17 cellular contexts compared by ENCODE assay signal in the genomic region with DNA sequence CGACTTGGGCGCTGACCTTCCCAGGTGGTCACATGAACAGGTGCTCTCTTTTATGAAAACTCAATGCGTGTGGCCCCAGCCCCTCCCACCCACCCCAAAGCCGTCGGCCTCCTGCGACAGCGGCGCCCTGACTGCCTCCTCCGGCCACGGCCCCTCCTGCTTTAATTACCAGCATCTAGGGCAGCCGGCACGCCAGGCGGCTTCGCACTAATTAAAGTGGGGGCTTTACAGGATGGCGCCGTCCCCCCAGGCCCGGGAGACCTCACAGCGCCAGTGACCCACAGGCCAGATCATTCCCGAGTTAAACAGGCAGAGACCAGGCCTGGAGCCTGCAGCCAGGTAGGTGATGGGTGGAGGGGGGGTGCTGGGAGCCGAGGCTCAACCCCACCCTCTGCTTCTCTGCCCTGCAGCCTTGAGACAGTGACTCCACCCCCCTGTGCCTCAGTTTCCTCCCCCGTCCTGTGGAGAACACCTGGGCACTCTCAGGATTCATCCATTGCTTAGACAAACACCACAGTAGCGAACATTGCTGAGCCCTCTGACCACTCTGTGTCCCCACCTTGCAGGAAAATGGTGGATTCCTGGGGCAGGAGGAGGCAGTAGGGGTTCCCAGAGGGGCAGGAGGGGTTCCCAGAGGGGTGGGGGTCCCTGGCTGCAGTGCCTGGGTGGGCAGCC.
DNase-seq lines count a peak whose midpoint lies in the region; ATAC-seq and TF ChIP-seq lines count a peak whose summit lies in the region.
"Had no signal": no experiment of that assay in that cellular context is flagged by ENCODE, and none has a peak within 500 bp of the region (broad histone marks: within the 10 kb centered on the region; RNA-seq: fewer than 3 reads in every experiment).

No MANE protein-coding gene starts in this region.

- H3K36me3 ChIP-seq in mesenchymal stem cell (ENCODE audit: control insufficient read depth in 1 of 2, insufficient read depth in 2 of 2, low read depth in 1 of 2, low read length in 2 of 2) = no peaks in the 10 kb centered on the region

- no peak for ATAC-seq in HG03045 (IDR thresholded peaks at IDR 0.05; ENCODE audit: unreplicated experiment)

- H3K14ac ChIP-seq in mesenchymal stem cell (ENCODE audit: low read length in 2 of 2) = no peak overlapping the region

- no peak overlapping the region for H2AFZ ChIP-seq in mesenchymal stem cell (ENCODE audit: low read depth, low read length)
- H2AFZ ChIP-seq: PC-9 had no signal

- H3K27me3 Mint-ChIP-seq in CD14-positive monocyte (ENCODE audit: low read depth in 3 of 3) (peaks cover 1 to 7% (median 6%) of the 10 kb centered on the region in 3 donors), chondrocyte (ENCODE audit: low read depth) (peaks cover 4% of the 10 kb centered on the region)

- H3K18ac ChIP-seq in mesenchymal stem cell (ENCODE audit: low read depth in 1 of 2, low read length in 2 of 2) = no peak overlapping the region

- H3K27ac ChIP-seq in mesenchymal stem cell (ENCODE audit: low read length, poor library complexity, severe bottlenecking) = no peak overlapping the region
- H3K27ac ChIP-seq: PC-9 had no signal

- H3K23ac ChIP-seq in mesenchymal stem cell (ENCODE audit: low read length in 2 of 2) = no peak overlapping the region

- DNase-seq in CD14-positive monocyte (ENCODE audit: low spot score) = peak; percentile 27
- peak; percentile 23 for DNase-seq in ELF-1 (ENCODE audit: low read depth, low spot score)
- DNase-seq in chondrocyte (ENCODE audit: low spot score) = peak; percentile 54
- DNase-seq in posterior vena cava (ENCODE audit: low spot score) = peak; percentile 66
- no peak for DNase-seq in putamen (ENCODE audit: low spot score)
- DNase-seq in mesenchymal stem cell = no peak
- DNase-seq: Calu3, GDM1, HCEC 1CT, NCI-H1048, NCI-H1436 treated with DMSO at 0.1 percent for 48 hours, NCI-H2029 treated with DMSO at 0.1 percent for 48 hours, PC-9 had no signal

- H3K9me3 Mint-ChIP-seq in CD14-positive monocyte (peaks cover 0 to 9% (median 2%) of the 10 kb centered on the region in 7 donors), chondrocyte (ENCODE audit: low read depth) (no peaks in the 10 kb centered on the region)
- H3K9me3 Mint-ChIP-seq: CD4-positive, alpha-beta memory T cell had no signal

- H3K4me3 Mint-ChIP-seq in CD14-positive monocyte = no peak overlapping the region
- no peak overlapping the region for H3K4me3 Mint-ChIP-seq in chondrocyte (ENCODE audit: unreplicated experiment)
- H3K4me3 Mint-ChIP-seq: B cell; CD4-positive, alpha-beta memory T cell had no signal

- H3K27ac Mint-ChIP-seq in CD14-positive monocyte (no peak overlapping the region), chondrocyte (ENCODE audit: unreplicated experiment) (no peak overlapping the region)
- H3K27ac Mint-ChIP-seq: B cell; CD4-positive, alpha-beta memory T cell had no signal

- 88% methylated on average over 18 of the region's 22 CpGs for WGBS in mesenchymal stem cell

- no peaks in the 10 kb centered on the region for H3K79me1 ChIP-seq in mesenchymal stem cell (replicated peaks; ENCODE audit: low read length, poor library complexity, severe bottlenecking)

- no peak overlapping the region for H2BK12ac ChIP-seq in mesenchymal stem cell (ENCODE audit: low read length in 2 of 2)

- H3K27me3 ChIP-seq in mesenchymal stem cell (ENCODE audit: control insufficient read depth in 1 of 2, insufficient read depth in 1 of 2, low read length in 2 of 2) = peaks cover 19 to 43% of the 10 kb centered on the region in 2 experiments

- TF ChIP-seq CTCF in CD14-positive monocyte (IDR thresholded peaks at IDR 0.05) (no peak), chondrocyte (IDR thresholded peaks at IDR 0.05) (no peak)

- no peak overlapping the region for H3K9ac ChIP-seq in mesenchymal stem cell (ENCODE audit: low read length)

- peaks cover 14% of the 10 kb centered on the region for H3K4me1 ChIP-seq in mesenchymal stem cell (ENCODE audit: control insufficient read depth, insufficient read depth, low read depth, low read length)

- H3K4me1 Mint-ChIP-seq in CD14-positive monocyte (no peaks in the 10 kb centered on the region), chondrocyte (ENCODE audit: low read depth) (no peaks in the 10 kb centered on the region)
- H3K4me1 Mint-ChIP-seq: B cell; CD4-positive, alpha-beta memory T cell had no signal

- H3K36me3 Mint-ChIP-seq in CD14-positive monocyte = no peaks in the 10 kb centered on the region
- no peaks in the 10 kb centered on the region for H3K36me3 Mint-ChIP-seq in chondrocyte (ENCODE audit: low read depth)
- H3K36me3 Mint-ChIP-seq: CD4-positive, alpha-beta memory T cell had no signal

- intact Hi-C loops in CD14-positive monocyte (cut with micrococcal nuclease) = no loop called here
- intact Hi-C loops in posterior vena cava (cut with DNase I) = no loop called here

- no peak overlapping the region for H2BK120ac ChIP-seq in mesenchymal stem cell (ENCODE audit: low read depth, low read length)

- H3K4me2 ChIP-seq in mesenchymal stem cell (ENCODE audit: low read length, poor library complexity, severe bottlenecking) = no peak overlapping the region
- H3K4me2 ChIP-seq: PC-9 had no signal

- no peak overlapping the region for H2AK5ac ChIP-seq in mesenchymal stem cell (ENCODE audit: low read length, severe bottlenecking)

- no peak overlapping the region for H2BK15ac ChIP-seq in mesenchymal stem cell (ENCODE audit: low read depth, poor library complexity, severe bottlenecking)

- no peak overlapping the region for H4K8ac ChIP-seq in mesenchymal stem cell (ENCODE audit: low read length)

- H3K9me3 ChIP-seq in mesenchymal stem cell (ENCODE audit: control insufficient read depth, low read length) = no peaks in the 10 kb centered on the region

- H4K91ac ChIP-seq in mesenchymal stem cell (ENCODE audit: low read length) = no peak overlapping the region

- H2BK5ac ChIP-seq in mesenchymal stem cell (ENCODE audit: low read depth, low read length, poor library complexity, severe bottlenecking) = no peak overlapping the region

- H3K4ac ChIP-seq in mesenchymal stem cell (ENCODE audit: low read depth in 1 of 2, low read length in 2 of 2) = no peak overlapping the region

- no peak overlapping the region for H3K4me3 ChIP-seq in mesenchymal stem cell (ENCODE audit: insufficient read depth in 1 of 2, low read depth in 1 of 2, low read length in 2 of 2)
- H3K4me3 ChIP-seq: GM12878, PC-9 had no signal

Comparison
In these comparisons a context has a peak if more than half of its experiments do, and no peak if none do; other contexts are left out.
1. DNase-seq: peak in CD14-positive monocyte (single experiment), ELF-1 (single experiment), chondrocyte (single experiment) and posterior vena cava (single experiment); none in putamen (single experiment) and mesenchymal stem cell (single experiment).